21 cellular contexts compared by ENCODE assay signal in genomic region chr3:110193114-110193513, GRCh38.
"Had no signal": no experiment of that assay in that cellular context is flagged by ENCODE, and none has a peak within 500 bp of the region (broad histone marks: within the 10 kb centered on the region; RNA-seq: fewer than 3 reads in every experiment).

No MANE protein-coding gene starts in this region.

- H3K4me1 Mint-ChIP-seq: natural killer cell; stimulated activated naive B cell treated with anti-CD40 and anti-IgM and Interleukin-4, amounts not matched to agents 10 μg/mL and 1 μg/mL and 100 μg/mL, for 72 hours had no signal

- H3K9me3 ChIP-seq: testis, vagina had no signal

- H3K27me3 Mint-ChIP-seq: dendritic cell treated with granulocyte-macrophage colony-stimulating factor and Interleukin-4, amounts not matched to agents 40 ng/mL and 50 ng/mL, for 4 days; stimulated activated naive B cell treated with anti-CD40 and anti-IgM and Interleukin-4, amounts not matched to agents 10 μg/mL and 1 μg/mL and 100 μg/mL, for 72 hours had no signal

- H3K36me3 Mint-ChIP-seq: activated CD4-positive, alpha-beta memory T cell treated with anti-CD3 and anti-CD28 coated beads for 36 hours; natural killer cell; stimulated activated naive B cell treated with anti-CD40 and anti-IgM and Interleukin-4, amounts not matched to agents 10 μg/mL and 1 μg/mL and 100 μg/mL, for 72 hours had no signal

- H3K27me3 ChIP-seq: sigmoid colon, testis, vagina had no signal

- H3K27ac ChIP-seq: sigmoid colon, testis, vagina had no signal

- H3K4me3 ChIP-seq: sigmoid colon, testis, vagina had no signal

- H3K36me3 ChIP-seq: sigmoid colon, vagina had no signal

- H3K9me3 Mint-ChIP-seq: activated CD4-positive, alpha-beta memory T cell treated with anti-CD3 and anti-CD28 coated beads for 36 hours; activated T-cell treated with anti-CD3 and anti-CD28 coated beads, Interleukin-2, amount 50 U/mL, for 72 hours had no signal

- H3K4me3 Mint-ChIP-seq: activated CD4-positive, alpha-beta memory T cell treated with anti-CD3 and anti-CD28 coated beads for 36 hours; activated naive CD4-positive, alpha-beta T cell treated with anti-CD3 and anti-CD28 coated beads for 36 hours; activated T-cell treated with anti-CD3 and anti-CD28 coated beads, Interleukin-2, amount 50 U/mL, for 72 hours; dendritic cell treated with granulocyte-macrophage colony-stimulating factor and Interleukin-4, amounts not matched to agents 40 ng/mL and 50 ng/mL, for 4 days; mesothelial cell of epicardium; natural killer cell; stimulated activated naive B cell treated with anti-CD40 and anti-IgM and Interleukin-4, amounts not matched to agents 10 μg/mL and 1 μg/mL and 100 μg/mL, for 72 hours had no signal

- H3K27ac Mint-ChIP-seq: activated CD4-positive, alpha-beta memory T cell treated with anti-CD3 and anti-CD28 coated beads for 36 hours; activated naive CD4-positive, alpha-beta T cell treated with anti-CD3 and anti-CD28 coated beads for 36 hours; activated T-cell treated with anti-CD3 and anti-CD28 coated beads, Interleukin-2, amount 50 U/mL, for 72 hours; dendritic cell treated with granulocyte-macrophage colony-stimulating factor and Interleukin-4, amounts not matched to agents 40 ng/mL and 50 ng/mL, for 4 days; mesothelial cell of epicardium; natural killer cell; stimulated activated naive B cell treated with anti-CD40 and anti-IgM and Interleukin-4, amounts not matched to agents 10 μg/mL and 1 μg/mL and 100 μg/mL, for 72 hours had no signal

- H3K4me1 ChIP-seq: sigmoid colon, testis, vagina had no signal

- DNase-seq: activated CD4-positive, alpha-beta memory T cell treated with anti-CD3 and anti-CD28 coated beads for 36 hours; activated CD4-positive, alpha-beta T cell treated with anti-CD3 and anti-CD28 coated beads for 48 hours; activated effector memory CD4-positive, alpha-beta T cell treated with Interleukin-2 at 50 U/mL for 16 hours; activated naive CD4-positive, alpha-beta T cell treated with anti-CD3 and anti-CD28 coated beads for 36 hours; activated T-cell treated with anti-CD3 and anti-CD28 coated beads, Interleukin-2, amount 50 U/mL, for 72 hours; effector CD8-positive, alpha-beta T cell; erythroblast; foreskin melanocyte; hippocampal formation; left ventricle myocardium superior; mammary epithelial cell; natural killer cell; sigmoid colon; stimulated activated CD4-positive, alpha-beta T cell treated with anti-CD3 and anti-CD28 coated beads, Interleukin-2, amount 100 ng/mL, for 48 hours; stimulated activated CD8-positive, alpha-beta memory T cell treated with anti-CD3 and anti-CD28 coated beads, Interleukin-4, amount 100 ng/mL, for 48 hours; stimulated activated naive B cell treated with anti-CD40 and anti-IgM and Interleukin-4, amounts not matched to agents 10 μg/mL and 1 μg/mL and 100 μg/mL, for 72 hours; T-helper 2 cell; testis had no signal

- ATAC-seq: activated T-cell treated with anti-CD3 and anti-CD28 coated beads, Interleukin-2, amount 50 U/mL, for 72 hours; left ventricle myocardium superior; natural killer cell; stimulated activated naive B cell treated with anti-CD40 and anti-IgM and Interleukin-4, amounts not matched to agents 10 μg/mL and 1 μg/mL and 100 μg/mL, for 72 hours had no signal
